ENCODE assay signal across 1 cellular context in the genomic region with DNA sequence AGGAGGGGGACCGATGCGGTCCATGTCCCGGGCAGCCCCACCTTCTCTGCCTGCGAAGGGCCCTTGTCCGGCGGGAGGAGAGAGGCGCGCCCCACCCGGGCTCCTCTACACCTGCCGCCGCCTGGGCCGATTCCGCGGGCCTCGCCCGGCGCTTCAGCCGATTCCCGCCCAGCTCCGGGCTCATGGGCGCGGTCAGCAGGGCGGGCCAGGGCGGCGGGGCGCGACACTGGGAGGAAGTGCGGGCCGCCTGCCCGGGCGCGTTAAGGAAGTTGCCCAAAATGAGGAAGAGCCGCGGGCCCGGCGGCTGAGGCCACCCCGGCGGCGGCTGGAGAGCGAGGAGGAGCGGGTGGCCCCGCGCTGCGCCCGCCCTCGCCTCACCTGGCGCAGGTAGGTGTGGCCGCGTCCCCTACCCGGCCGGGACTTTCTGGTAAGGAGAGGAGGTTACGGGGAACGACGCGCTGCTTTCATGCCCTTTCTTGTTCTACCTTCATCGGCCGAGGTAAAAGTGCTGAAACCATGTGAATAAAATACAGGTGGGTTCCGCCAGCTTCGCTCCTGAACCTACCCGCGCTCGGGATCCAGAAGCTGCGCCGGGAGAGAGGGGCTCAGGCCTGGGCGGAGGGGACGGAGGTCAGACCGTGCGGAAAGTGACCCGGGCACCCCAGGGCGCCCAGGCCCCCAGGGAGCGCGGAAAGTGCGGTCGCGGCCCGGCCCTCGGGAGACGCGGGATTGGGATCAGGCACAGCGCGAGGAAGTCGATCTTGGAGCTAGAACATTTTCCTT.
A peak's percentile ranks its signal among the peaks of the same experiment; 100 is the strongest.
TF ChIP-seq lines count a peak whose summit lies in the region.

A gene (plus strand): TSS at position 313 of the 783 bp plus-strand sequence. CDS start 42,080 bp downstream, outside the sequence.

TF ChIP-seq in K562, 482 proteins besides CTCF, POLR2A, EP300 and RAD21 (continued from another document and continues in another):
- TF ChIP-seq, protein P1, sequence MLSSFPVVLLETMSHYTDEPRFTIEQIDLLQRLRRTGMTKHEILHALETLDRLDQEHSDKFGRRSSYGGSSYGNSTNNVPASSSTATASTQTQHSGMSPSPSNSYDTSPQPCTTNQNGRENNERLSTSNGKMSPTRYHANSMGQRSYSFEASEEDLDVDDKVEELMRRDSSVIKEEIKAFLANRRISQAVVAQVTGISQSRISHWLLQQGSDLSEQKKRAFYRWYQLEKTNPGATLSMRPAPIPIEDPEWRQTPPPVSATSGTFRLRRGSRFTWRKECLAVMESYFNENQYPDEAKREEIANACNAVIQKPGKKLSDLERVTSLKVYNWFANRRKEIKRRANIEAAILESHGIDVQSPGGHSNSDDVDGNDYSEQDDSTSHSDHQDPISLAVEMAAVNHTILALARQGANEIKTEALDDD (IDR thresholded peaks at IDR 0.05), result no peak
- TF ChIP-seq KDM2B (CRISPR knock-in tag; IDR thresholded peaks at IDR 0.05), result no peak
- TF ChIP-seq MCM5 (IDR thresholded peaks at IDR 0.05; ENCODE audit: low read depth), result no peak
- TF ChIP-seq, protein P2, sequence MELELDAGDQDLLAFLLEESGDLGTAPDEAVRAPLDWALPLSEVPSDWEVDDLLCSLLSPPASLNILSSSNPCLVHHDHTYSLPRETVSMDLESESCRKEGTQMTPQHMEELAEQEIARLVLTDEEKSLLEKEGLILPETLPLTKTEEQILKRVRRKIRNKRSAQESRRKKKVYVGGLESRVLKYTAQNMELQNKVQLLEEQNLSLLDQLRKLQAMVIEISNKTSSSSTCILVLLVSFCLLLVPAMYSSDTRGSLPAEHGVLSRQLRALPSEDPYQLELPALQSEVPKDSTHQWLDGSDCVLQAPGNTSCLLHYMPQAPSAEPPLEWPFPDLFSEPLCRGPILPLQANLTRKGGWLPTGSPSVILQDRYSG (tag; conservative IDR thresholded peaks at IDR 0.05; ENCODE audit: low read depth), result no peak
- peak; percentile 76 for TF ChIP-seq ZEB2 (IDR thresholded peaks at IDR 0.05)
- no peak for TF ChIP-seq MTA2 (IDR thresholded peaks at IDR 0.05; ENCODE audit: low read depth)
- TF ChIP-seq, protein P3, sequence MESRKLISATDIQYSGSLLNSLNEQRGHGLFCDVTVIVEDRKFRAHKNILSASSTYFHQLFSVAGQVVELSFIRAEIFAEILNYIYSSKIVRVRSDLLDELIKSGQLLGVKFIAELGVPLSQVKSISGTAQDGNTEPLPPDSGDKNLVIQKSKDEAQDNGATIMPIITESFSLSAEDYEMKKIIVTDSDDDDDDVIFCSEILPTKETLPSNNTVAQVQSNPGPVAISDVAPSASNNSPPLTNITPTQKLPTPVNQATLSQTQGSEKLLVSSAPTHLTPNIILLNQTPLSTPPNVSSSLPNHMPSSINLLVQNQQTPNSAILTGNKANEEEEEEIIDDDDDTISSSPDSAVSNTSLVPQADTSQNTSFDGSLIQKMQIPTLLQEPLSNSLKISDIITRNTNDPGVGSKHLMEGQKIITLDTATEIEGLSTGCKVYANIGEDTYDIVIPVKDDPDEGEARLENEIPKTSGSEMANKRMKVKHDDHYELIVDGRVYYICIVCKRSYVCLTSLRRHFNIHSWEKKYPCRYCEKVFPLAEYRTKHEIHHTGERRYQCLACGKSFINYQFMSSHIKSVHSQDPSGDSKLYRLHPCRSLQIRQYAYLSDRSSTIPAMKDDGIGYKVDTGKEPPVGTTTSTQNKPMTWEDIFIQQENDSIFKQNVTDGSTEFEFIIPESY (CRISPR knock-in tag; IDR thresholded peaks at IDR 0.05), result peak; percentile 35; the same call in 1 of the 2 replicates
- peak; percentile 89 for TF ChIP-seq ZFX (CRISPR knock-in tag; IDR thresholded peaks at IDR 0.05)
- TF ChIP-seq SMARCE1 (IDR thresholded peaks at IDR 0.05), result no peak
- TF ChIP-seq, protein P4, sequence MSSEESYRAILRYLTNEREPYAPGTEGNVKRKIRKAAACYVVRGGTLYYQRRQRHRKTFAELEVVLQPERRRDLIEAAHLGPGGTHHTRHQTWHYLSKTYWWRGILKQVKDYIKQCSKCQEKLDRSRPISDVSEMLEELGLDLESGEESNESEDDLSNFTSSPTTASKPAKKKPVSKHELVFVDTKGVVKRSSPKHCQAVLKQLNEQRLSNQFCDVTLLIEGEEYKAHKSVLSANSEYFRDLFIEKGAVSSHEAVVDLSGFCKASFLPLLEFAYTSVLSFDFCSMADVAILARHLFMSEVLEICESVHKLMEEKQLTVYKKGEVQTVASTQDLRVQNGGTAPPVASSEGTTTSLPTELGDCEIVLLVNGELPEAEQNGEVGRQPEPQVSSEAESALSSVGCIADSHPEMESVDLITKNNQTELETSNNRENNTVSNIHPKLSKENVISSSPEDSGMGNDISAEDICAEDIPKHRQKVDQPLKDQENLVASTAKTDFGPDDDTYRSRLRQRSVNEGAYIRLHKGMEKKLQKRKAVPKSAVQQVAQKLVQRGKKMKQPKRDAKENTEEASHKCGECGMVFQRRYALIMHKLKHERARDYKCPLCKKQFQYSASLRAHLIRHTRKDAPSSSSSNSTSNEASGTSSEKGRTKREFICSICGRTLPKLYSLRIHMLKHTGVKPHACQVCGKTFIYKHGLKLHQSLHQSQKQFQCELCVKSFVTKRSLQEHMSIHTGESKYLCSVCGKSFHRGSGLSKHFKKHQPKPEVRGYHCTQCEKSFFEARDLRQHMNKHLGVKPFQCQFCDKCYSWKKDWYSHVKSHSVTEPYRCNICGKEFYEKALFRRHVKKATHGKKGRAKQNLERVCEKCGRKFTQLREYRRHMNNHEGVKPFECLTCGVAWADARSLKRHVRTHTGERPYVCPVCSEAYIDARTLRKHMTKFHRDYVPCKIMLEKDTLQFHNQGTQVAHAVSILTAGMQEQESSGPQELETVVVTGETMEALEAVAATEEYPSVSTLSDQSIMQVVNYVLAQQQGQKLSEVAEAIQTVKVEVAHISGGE (CRISPR knock-in tag; IDR thresholded peaks at IDR 0.05), result peak in 1 of 3 experiments; percentile 69; a peak in 2 of 6 replicates
- no peak for TF ChIP-seq HMG20A (CRISPR knock-in tag; conservative IDR thresholded peaks at IDR 0.05)
- TF ChIP-seq BDP1 (IDR thresholded peaks at IDR 0.05; ENCODE audit: insufficient read depth, insufficient read length), result no peak
- TF ChIP-seq MAFF (IDR thresholded peaks at IDR 0.05; ENCODE audit: low read length), result no peak
- TF ChIP-seq HMGN3 (IDR thresholded peaks at IDR 0.05; ENCODE audit: borderline replicate concordance, extremely low read depth, insufficient read length, low read depth, low read length), result peak; percentile 49
- TF ChIP-seq PTRF (tag; IDR thresholded peaks at IDR 0.05), result no peak
- TF ChIP-seq PHF8 (IDR thresholded peaks at IDR 0.05; ENCODE audit: borderline replicate concordance, low read length), result peak; percentile 87; the same call in 1 of the 2 replicates
- TF ChIP-seq, protein P5, sequence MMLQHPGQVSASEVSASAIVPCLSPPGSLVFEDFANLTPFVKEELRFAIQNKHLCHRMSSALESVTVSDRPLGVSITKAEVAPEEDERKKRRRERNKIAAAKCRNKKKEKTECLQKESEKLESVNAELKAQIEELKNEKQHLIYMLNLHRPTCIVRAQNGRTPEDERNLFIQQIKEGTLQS (IDR thresholded peaks at IDR 0.05), result no peak
- TF ChIP-seq, protein P5 (CRISPR knock-in tag; conservative IDR thresholded peaks at IDR 0.05), result no peak
- TF ChIP-seq, protein P6, sequence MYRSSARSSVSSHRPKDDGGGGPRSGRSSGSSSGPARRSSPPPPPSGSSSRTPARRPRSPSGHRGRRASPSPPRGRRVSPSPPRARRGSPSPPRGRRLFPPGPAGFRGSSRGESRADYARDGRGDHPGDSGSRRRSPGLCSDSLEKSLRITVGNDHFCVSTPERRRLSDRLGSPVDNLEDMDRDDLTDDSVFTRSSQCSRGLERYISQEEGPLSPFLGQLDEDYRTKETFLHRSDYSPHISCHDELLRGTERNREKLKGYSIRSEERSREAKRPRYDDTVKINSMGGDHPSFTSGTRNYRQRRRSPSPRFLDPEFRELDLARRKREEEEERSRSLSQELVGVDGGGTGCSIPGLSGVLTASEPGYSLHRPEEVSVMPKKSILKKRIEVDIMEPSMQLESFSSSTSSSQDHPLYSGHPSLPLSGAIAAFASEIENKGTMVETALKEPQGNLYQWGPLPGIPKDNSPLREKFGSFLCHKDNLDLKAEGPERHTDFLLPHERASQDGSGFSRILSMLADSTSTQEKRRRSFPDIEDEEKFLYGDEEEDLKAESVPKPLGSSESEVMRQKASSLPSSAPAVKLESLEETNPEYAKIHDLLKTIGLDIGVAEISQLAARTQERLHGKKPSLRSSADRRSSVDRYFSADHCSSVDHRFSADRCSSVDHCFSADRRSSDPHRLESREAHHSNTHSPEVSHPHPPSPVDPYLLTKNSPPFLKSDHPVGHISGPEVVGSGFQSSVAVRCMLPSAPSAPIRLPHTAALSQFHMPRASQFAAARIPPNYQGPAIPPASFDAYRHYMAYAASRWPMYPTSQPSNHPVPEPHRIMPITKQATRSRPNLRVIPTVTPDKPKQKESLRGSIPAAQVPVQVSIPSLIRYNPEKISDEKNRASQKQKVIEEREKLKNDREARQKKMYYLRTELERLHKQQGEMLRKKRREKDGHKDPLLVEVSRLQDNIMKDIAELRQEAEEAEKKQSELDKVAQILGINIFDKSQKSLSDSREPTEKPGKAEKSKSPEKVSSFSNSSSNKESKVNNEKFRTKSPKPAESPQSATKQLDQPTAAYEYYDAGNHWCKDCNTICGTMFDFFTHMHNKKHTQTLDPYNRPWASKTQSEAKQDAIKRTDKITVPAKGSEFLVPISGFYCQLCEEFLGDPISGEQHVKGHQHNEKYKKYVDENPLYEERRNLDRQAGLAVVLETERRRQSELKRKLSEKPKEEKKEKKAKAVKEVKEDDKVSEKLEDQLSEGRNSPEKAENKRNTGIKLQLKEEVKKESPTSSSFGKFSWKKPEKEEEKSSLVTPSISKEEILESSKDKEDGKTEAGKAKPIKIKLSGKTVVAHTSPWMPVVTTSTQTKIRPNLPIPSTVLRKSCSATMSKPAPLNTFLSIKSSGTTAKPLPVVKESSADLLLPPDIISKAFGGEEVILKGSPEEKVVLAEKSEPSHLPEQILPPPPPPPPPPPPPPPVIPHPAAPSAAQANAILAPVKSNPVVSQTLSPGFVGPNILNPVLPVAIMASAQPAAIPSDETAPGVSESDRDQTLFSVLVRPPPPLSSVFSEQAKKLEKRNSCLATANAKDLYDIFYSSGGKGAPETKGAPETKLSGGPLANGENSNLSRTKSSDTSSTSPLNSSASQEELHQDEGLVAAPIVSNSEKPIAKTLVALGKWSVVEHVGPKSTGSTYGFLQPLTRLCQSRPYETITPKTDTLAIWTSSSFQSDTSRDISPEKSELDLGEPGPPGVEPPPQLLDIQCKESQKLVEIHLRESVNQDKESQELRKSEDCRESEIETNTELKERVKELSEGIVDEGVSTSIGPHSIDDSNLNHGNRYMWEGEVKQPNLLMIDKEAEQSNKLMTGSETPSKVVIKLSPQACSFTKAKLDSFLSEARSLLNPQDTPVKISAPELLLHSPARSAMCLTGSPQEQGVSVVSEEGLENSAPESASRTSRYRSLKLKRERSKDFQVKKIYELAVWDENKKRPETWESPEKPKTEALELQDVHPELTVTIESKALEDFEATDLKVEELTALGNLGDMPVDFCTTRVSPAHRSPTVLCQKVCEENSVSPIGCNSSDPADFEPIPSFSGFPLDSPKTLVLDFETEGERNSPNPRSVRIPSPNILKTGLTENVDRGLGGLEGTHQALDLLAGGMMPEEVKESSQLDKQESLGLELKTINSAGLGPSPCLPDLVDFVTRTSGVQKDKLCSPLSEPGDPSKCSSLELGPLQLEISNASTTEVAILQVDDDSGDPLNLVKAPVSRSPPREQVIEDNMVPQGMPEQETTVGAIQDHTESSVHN (IDR thresholded peaks at IDR 0.05; ENCODE audit: borderline replicate concordance in 1 of 2, low read depth in 1 of 2), result no peak
- TF ChIP-seq EZH2 (IDR thresholded peaks at IDR 0.05; ENCODE audit: borderline replicate concordance, low read depth, low read length), result no peak
- no peak for TF ChIP-seq HSF4 (CRISPR knock-in tag; IDR thresholded peaks at IDR 0.05; ENCODE audit: borderline replicate concordance)
- TF ChIP-seq, protein P7, sequence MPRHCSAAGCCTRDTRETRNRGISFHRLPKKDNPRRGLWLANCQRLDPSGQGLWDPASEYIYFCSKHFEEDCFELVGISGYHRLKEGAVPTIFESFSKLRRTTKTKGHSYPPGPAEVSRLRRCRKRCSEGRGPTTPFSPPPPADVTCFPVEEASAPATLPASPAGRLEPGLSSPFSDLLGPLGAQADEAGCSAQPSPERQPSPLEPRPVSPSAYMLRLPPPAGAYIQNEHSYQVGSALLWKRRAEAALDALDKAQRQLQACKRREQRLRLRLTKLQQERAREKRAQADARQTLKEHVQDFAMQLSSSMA (CRISPR knock-in tag; IDR thresholded peaks at IDR 0.05), result no peak
- TF ChIP-seq ETV5 (CRISPR knock-in tag; IDR thresholded peaks at IDR 0.05; ENCODE audit: low read depth), result 0 out of 2 replicates have a peak, but pooled peaks have one; percentile 24
- TF ChIP-seq, protein P8, sequence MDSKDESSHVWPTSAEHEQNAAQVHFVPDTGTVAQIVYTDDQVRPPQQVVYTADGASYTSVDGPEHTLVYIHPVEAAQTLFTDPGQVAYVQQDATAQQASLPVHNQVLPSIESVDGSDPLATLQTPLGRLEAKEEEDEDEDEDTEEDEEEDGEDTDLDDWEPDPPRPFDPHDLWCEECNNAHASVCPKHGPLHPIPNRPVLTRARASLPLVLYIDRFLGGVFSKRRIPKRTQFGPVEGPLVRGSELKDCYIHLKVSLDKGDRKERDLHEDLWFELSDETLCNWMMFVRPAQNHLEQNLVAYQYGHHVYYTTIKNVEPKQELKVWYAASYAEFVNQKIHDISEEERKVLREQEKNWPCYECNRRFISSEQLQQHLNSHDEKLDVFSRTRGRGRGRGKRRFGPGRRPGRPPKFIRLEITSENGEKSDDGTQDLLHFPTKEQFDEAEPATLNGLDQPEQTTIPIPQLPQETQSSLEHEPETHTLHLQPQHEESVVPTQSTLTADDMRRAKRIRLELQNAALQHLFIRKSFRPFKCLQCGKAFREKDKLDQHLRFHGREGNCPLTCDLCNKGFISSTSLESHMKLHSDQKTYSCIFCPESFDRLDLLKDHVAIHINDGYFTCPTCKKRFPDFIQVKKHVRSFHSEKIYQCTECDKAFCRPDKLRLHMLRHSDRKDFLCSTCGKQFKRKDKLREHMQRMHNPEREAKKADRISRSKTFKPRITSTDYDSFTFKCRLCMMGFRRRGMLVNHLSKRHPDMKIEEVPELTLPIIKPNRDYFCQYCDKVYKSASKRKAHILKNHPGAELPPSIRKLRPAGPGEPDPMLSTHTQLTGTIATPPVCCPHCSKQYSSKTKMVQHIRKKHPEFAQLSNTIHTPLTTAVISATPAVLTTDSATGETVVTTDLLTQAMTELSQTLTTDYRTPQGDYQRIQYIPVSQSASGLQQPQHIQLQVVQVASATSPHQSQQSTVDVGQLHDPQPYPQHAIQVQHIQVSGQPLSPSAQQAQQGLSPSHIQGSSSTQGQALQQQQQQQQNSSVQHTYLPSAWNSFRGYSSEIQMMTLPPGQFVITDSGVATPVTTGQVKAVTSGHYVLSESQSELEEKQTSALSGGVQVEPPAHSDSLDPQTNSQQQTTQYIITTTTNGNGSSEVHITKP (IDR thresholded peaks at IDR 0.05; ENCODE audit: partially characterized antibody), result no peak
- TF ChIP-seq XRCC4 (IDR thresholded peaks at IDR 0.05; ENCODE audit: extremely low read depth, insufficient read depth, insufficient read length), result no peak
